In genomic region chr16:88062341-88062861, GRCh38 we compare ENCODE assay signal across 12 cellular contexts.
DNase-seq lines count a peak whose midpoint lies in the region; ATAC-seq and TF ChIP-seq lines count a peak whose summit lies in the region.
"Had no signal": no experiment of that assay in that cellular context is flagged by ENCODE, and none has a peak within 500 bp of the region (broad histone marks: within the 10 kb centered on the region; RNA-seq: fewer than 3 reads in every experiment).

No MANE protein-coding gene starts in this region.

- H3F3A ChIP-seq in OCI-LY1 (ENCODE audit: insufficient read depth, low read length) (no peaks in the 10 kb centered on the region), PC-3 (ENCODE audit: low read length, unreplicated experiment) (no peaks in the 10 kb centered on the region)

- H3K27ac ChIP-seq in OCI-LY1 (ENCODE audit: low read depth, low read length, poor library complexity, severe bottlenecking) (peak overlapping the region; percentile 13), PC-3 (ENCODE audit: low read length) (no peak overlapping the region)
- H3K27ac ChIP-seq: C4-2B had no signal

- H3K79me2 ChIP-seq in OCI-LY1 (ENCODE audit: insufficient read depth, low read length) (no peaks in the 10 kb centered on the region), PC-3 (ENCODE audit: low read length) (no peaks in the 10 kb centered on the region)

- in situ Hi-C loops in ACHN (cut with HindIII; ENCODE audit: low pct_ligation_motif_present, low pct_unique_long_range_greater_than_20kb, low sequenced_read_pairs) = no loop called here

- no TSS peak for BruUV-seq in PC-3 (replicated peaks; lab: Mats Ljungman, UMichigan)

- H3K4me3 ChIP-seq in OCI-LY1 (ENCODE audit: low read depth, low read length, poor library complexity, severe bottlenecking) (no peak overlapping the region), PC-3 (ENCODE audit: low read length) (no peak overlapping the region)

- no peak overlapping the region for H3K4me2 ChIP-seq in OCI-LY1 (ENCODE audit: low read length)
- H3K4me2 ChIP-seq in PC-3 (ENCODE audit: low read length) = no peak overlapping the region

- H3K4me1 ChIP-seq in OCI-LY1 (ENCODE audit: insufficient read depth, low read length, severe bottlenecking) = peaks cover 22% of the 10 kb centered on the region
- no peaks in the 10 kb centered on the region for H3K4me1 ChIP-seq in PC-3 (ENCODE audit: insufficient read depth, low read length)

- H3K36me3 ChIP-seq in OCI-LY1 (ENCODE audit: insufficient read depth, low read length) (peaks cover 16% of the 10 kb centered on the region), PC-3 (ENCODE audit: low read depth, low read length) (no peaks in the 10 kb centered on the region)

- H3K9me3 ChIP-seq in OCI-LY1 (ENCODE audit: low read length) (no peaks in the 10 kb centered on the region), PC-3 (ENCODE audit: low read length) (no peaks in the 10 kb centered on the region)

- CTCF ChIA-PET in PC-3 (lab: Charles Lee) = no interaction called here

- no peaks in the 10 kb centered on the region for H3K9me2 ChIP-seq in OCI-LY1 (ENCODE audit: low read depth, low read length)
- H3K9me2 ChIP-seq in PC-3 (replicated peaks; ENCODE audit: low read length) = no peaks in the 10 kb centered on the region

- intact Hi-C loops in PC-3 (cut with micrococcal nuclease) = no loop called here

- TF ChIP-seq CTCF in OCI-LY1 (IDR thresholded peaks at IDR 0.05; ENCODE audit: low read length) (no peak), omental fat pad (IDR thresholded peaks at IDR 0.05) (no peak), PC-3 (conservative IDR thresholded peaks at IDR 0.05; ENCODE audit: low read depth, low read length) (no peak)

- POLR2A ChIA-PET in PC-3 (lab: Charles Lee; ENCODE audit: unreplicated experiment) = no interaction called here

- H2AFZ ChIP-seq in OCI-LY1 (ENCODE audit: low read length) = no peak overlapping the region
- H2AFZ ChIP-seq in PC-3 (ENCODE audit: low read length) = no peak overlapping the region

- H3K27me3 ChIP-seq in OCI-LY1 (ENCODE audit: insufficient read depth, low read length) (no peaks in the 10 kb centered on the region), PC-3 (ENCODE audit: low read length) (no peaks in the 10 kb centered on the region)

- H4K20me1 ChIP-seq in OCI-LY1 (ENCODE audit: insufficient read depth, low read length) = no peaks in the 10 kb centered on the region
- H4K20me1 ChIP-seq in PC-3 (ENCODE audit: low read length) = no peaks in the 10 kb centered on the region

- DNase-seq in ACHN (peak; percentile 78), fibroblast of the conjunctiva (ENCODE audit: low read depth) (peak; percentile 26), omental fat pad (ENCODE audit: low spot score) (no peak), PC-3 (no peak), medulla oblongata (ENCODE audit: extremely low spot score) (no peak), NCI-H1048 (lab: John Stamatoyannopoulos, UW) (no peak)
- DNase-seq: activated T-cell treated with anti-CD3 and anti-CD28 coated beads, Interleukin-2, amount 50 U/mL, for 24 hours; small intestine; T-helper 2 cell had no signal

- ATAC-seq in omental fat pad (ENCODE audit: low FRiP score) = peak; percentile 60
- no peak for ATAC-seq in PC-3
- no peak for ATAC-seq in HG02852 (IDR thresholded peaks at IDR 0.05; ENCODE audit: unreplicated experiment)

- H3K9ac ChIP-seq in OCI-LY1 (ENCODE audit: low read length) (no peak overlapping the region), PC-3 (ENCODE audit: low read length) (no peak overlapping the region)

Comparison
In these comparisons a context has a peak if more than half of its experiments do, and no peak if none do; other contexts are left out.
1. DNase-seq: peak in ACHN (single experiment) and fibroblast of the conjunctiva (single experiment); none in omental fat pad (single experiment), PC-3 (single experiment), medulla oblongata (single experiment) and NCI-H1048 (single experiment).